ENCODE assay signal across 21 cellular contexts in genomic region chr2:88006912-88007439, GRCh38. TPM values are rescaled to one million over a fixed set of nuclear protein-coding genes. Genes with fewer than 3 reads are reported as not detected.
DNase-seq lines count a peak whose midpoint lies in the region; ATAC-seq and TF ChIP-seq lines count a peak whose summit lies in the region.
"Had no signal": no experiment of that assay in that cellular context is flagged by ENCODE, and none has a peak within 500 bp of the region (broad histone marks: within the 10 kb centered on the region; RNA-seq: fewer than 3 reads in every experiment).

No MANE protein-coding gene starts in this region.

- H3K4me1 Mint-ChIP-seq in glutamatergic neuron (ENCODE audit: low read depth, unreplicated experiment), result peaks cover 2% of the 10 kb centered on the region
- peaks cover 2% of the 10 kb centered on the region for H3K4me1 Mint-ChIP-seq in T-helper 2 cell treated with Interferon-gamma antibody and Interleukin-4, amounts not matched to agents 5 μg/mL and 100 μg/mL, for 36 hours (ENCODE audit: low read depth)

- no peaks in the 10 kb centered on the region for H3K27me3 Mint-ChIP-seq in glutamatergic neuron (ENCODE audit: unreplicated experiment)
- H3K27me3 Mint-ChIP-seq in T-helper 2 cell treated with Interferon-gamma antibody and Interleukin-4, amounts not matched to agents 5 μg/mL and 100 μg/mL, for 36 hours (ENCODE audit: low read depth), result peaks cover 2% of the 10 kb centered on the region

- H3K27ac Mint-ChIP-seq in glutamatergic neuron (ENCODE audit: unreplicated experiment), result no peak overlapping the region
- no peak overlapping the region for H3K27ac Mint-ChIP-seq in T-helper 2 cell treated with Interferon-gamma antibody and Interleukin-4, amounts not matched to agents 5 μg/mL and 100 μg/mL, for 36 hours
- H3K27ac Mint-ChIP-seq: CD8-positive, alpha-beta T cell had no signal

- no peaks in the 10 kb centered on the region for H3K36me3 Mint-ChIP-seq in glutamatergic neuron (ENCODE audit: unreplicated experiment)
- no peaks in the 10 kb centered on the region for H3K36me3 Mint-ChIP-seq in T-helper 2 cell treated with Interferon-gamma antibody and Interleukin-4, amounts not matched to agents 5 μg/mL and 100 μg/mL, for 36 hours (ENCODE audit: low read depth)
- H3K36me3 Mint-ChIP-seq: CD8-positive, alpha-beta T cell had no signal

- DNase-seq in activated effector memory CD4-positive, alpha-beta T cell treated with anti-CD3 and anti-CD28 coated beads, Interleukin-2, amount 50 U/mL, for 16 hours, result peak; percentile 37
- no peak for DNase-seq in activated effector memory CD4-positive, alpha-beta T cell treated with Interleukin-2 at 50 U/mL for 16 hours
- DNase-seq in glutamatergic neuron, result peak; percentile 39
- peak; percentile 55 for DNase-seq in mesenteric fat pad (ENCODE audit: low spot score)
- DNase-seq in activated T-cell treated with anti-CD3 and anti-CD28 coated beads, Interleukin-2, amount 50 U/mL, for 1 hour, result no peak
- no peak for DNase-seq in T-helper 2 cell treated with Interferon-gamma antibody and Interleukin-4, amounts not matched to agents 5 μg/mL and 100 μg/mL, for 36 hours (ENCODE audit: low spot score)
- DNase-seq in middle frontal gyrus (ENCODE audit: extremely low spot score, low spot score), result no peak
- DNase-seq: 8988T; AML-193; C1 segment of cervical spinal cord; CD8-positive, alpha-beta T cell; DND-41; GM23248; Karpas-422; MV-4-11; NCI-H187; NCI-H69; SIG-M5; SK-N-SH had no signal

- H3K9me3 Mint-ChIP-seq in glutamatergic neuron (ENCODE audit: unreplicated experiment), result peaks cover 1% of the 10 kb centered on the region
- H3K9me3 Mint-ChIP-seq in T-helper 2 cell treated with Interferon-gamma antibody and Interleukin-4, amounts not matched to agents 5 μg/mL and 100 μg/mL, for 36 hours, result no peaks in the 10 kb centered on the region
- H3K9me3 Mint-ChIP-seq: CD8-positive, alpha-beta T cell had no signal

- no peak for ATAC-seq in HG02642 (IDR thresholded peaks at IDR 0.05; ENCODE audit: poor library complexity, unreplicated experiment)
- ATAC-seq: CD8-positive, alpha-beta T cell had no signal

- H3K4me3 Mint-ChIP-seq in glutamatergic neuron (ENCODE audit: unreplicated experiment), result no peak overlapping the region
- no peak overlapping the region for H3K4me3 Mint-ChIP-seq in T-helper 2 cell treated with Interferon-gamma antibody and Interleukin-4, amounts not matched to agents 5 μg/mL and 100 μg/mL, for 36 hours
- H3K4me3 Mint-ChIP-seq: CD8-positive, alpha-beta T cell had no signal

- no peak for TF ChIP-seq CTCF in glutamatergic neuron (IDR thresholded peaks at IDR 0.05; ENCODE audit: partially characterized antibody, unreplicated experiment)

RNA-seq across cellular contexts. Expression of gene RNU2-63P, which starts 9.4 kb away (rescaled TPM):
- total RNA-seq in glutamatergic neuron (ENCODE audit: unreplicated experiment) (8.2 TPM), mesenteric fat pad (7.5 TPM)
- total RNA-seq: GM23248, M059J had no signal

RNA-seq across cellular contexts. Expression of gene KRCC1, which starts 48.6 kb away (rescaled TPM):
- total RNA-seq in glutamatergic neuron (ENCODE audit: unreplicated experiment), result 8.0 TPM
- 18.7 TPM for total RNA-seq in mesenteric fat pad

Comparison
In these comparisons a context has a peak if more than half of its experiments do, and no peak if none do; other contexts are left out.
1. DNase-seq: peak in activated effector memory CD4-positive, alpha-beta T cell treated with anti-CD3 and anti-CD28 coated beads, Interleukin-2, amount 50 U/mL, for 16 hours (single experiment), glutamatergic neuron (single experiment) and mesenteric fat pad (single experiment); none in activated effector memory CD4-positive, alpha-beta T cell treated with Interleukin-2 at 50 U/mL for 16 hours (single experiment), activated T-cell treated with anti-CD3 and anti-CD28 coated beads, Interleukin-2, amount 50 U/mL, for 1 hour (single experiment), T-helper 2 cell treated with Interferon-gamma antibody and Interleukin-4, amounts not matched to agents 5 μg/mL and 100 μg/mL, for 36 hours (single experiment) and middle frontal gyrus (single experiment).